In genomic region chr2:237280937-237281336, GRCh38 we compare ENCODE assay signal across 23 cellular contexts.
DNase-seq lines count a peak whose midpoint lies in the region; ATAC-seq and TF ChIP-seq lines count a peak whose summit lies in the region.
"Had no signal": no experiment of that assay in that cellular context is flagged by ENCODE, and none has a peak within 500 bp of the region (broad histone marks: within the 10 kb centered on the region; RNA-seq: fewer than 3 reads in every experiment).

No MANE protein-coding gene starts in this region.

- H3K27ac ChIP-seq in right atrium auricular region (peak overlapping the region; percentile 7 to 56), rectal smooth muscle tissue (ENCODE audit: low read depth, low read length) (peak overlapping the region; percentile 81), vagina (peak overlapping the region; percentile 87)
- H3K27ac ChIP-seq: BLaER1 treated with 17β-estradiol and CSF1 and Interleukin-3, amounts not matched to agents 10 nM and 100 nM; dorsolateral prefrontal cortex had no signal

- H3K4me1 ChIP-seq in right atrium auricular region (peaks cover 0 to 5% of the 10 kb centered on the region in 2 donors), rectal smooth muscle tissue (ENCODE audit: control insufficient read depth, insufficient read depth, low read length) (peaks cover 27% of the 10 kb centered on the region), vagina (peaks cover 32% of the 10 kb centered on the region)

- H3K9ac ChIP-seq in rectal smooth muscle tissue (ENCODE audit: low read length) = no peak overlapping the region
- H3K9ac ChIP-seq: BLaER1 treated with 17β-estradiol and CSF1 and Interleukin-3, amounts not matched to agents 10 nM and 100 nM had no signal

- no peaks in the 10 kb centered on the region for H3K9me3 ChIP-seq in right atrium auricular region
- H3K9me3 ChIP-seq in vagina = no peaks in the 10 kb centered on the region
- H3K9me3 ChIP-seq: adrenal gland had no signal

- no peaks in the 10 kb centered on the region for H3K36me3 ChIP-seq in right atrium auricular region
- no peaks in the 10 kb centered on the region for H3K36me3 ChIP-seq in rectal smooth muscle tissue (ENCODE audit: control insufficient read depth, insufficient read depth, low read length)
- no peaks in the 10 kb centered on the region for H3K36me3 ChIP-seq in vagina
- H3K36me3 ChIP-seq: adrenal gland; BLaER1 treated with 17β-estradiol and CSF1 and Interleukin-3, amounts not matched to agents 10 nM and 100 nM had no signal

- DNase-seq in right atrium auricular region (ENCODE audit: low spot score) (no peak), Right ventricle myocardium inferior (ENCODE audit: missing footprints) (no peak), fibroblast of mammary gland (ENCODE audit: low read depth) (peak; percentile 70), vagina (ENCODE audit: extremely low spot score in 2 of 2) (no peak), KG1 (lab: John Stamatoyannopoulos, UW) (no peak), NCI-H2171 (lab: John Stamatoyannopoulos, UW) (no peak), H4 (ENCODE audit: low spot score) (no peak)
- DNase-seq: activated CD4-positive, alpha-beta T cell treated with anti-CD3 and anti-CD28 coated beads, Interleukin-2, amount 10 ng/mL, durations not matched to agents 24 days and 14 days; activated CD8-positive, alpha-beta memory T cell treated with anti-CD3 and anti-CD28 coated beads, Interleukin-2, amount 50 U/mL, for 4 hours; adrenal gland; caudate nucleus; dorsolateral prefrontal cortex; GDM1; kidney; natural killer cell; NCI-H1417 treated with DMSO at 0.1 percent for 48 hours; NCI-H524; posterior cingulate gyrus; SHP77; stimulated activated CD8-positive, alpha-beta memory T cell treated with anti-CD3 and anti-CD28 coated beads, Interleukin-4, amount 100 ng/mL, for 48 hours; substantia nigra had no signal

- no peaks in the 10 kb centered on the region for H3K27me3 ChIP-seq in right atrium auricular region
- H3K27me3 ChIP-seq in rectal smooth muscle tissue (ENCODE audit: control insufficient read depth, insufficient read depth, low read length) = no peaks in the 10 kb centered on the region
- no peaks in the 10 kb centered on the region for H3K27me3 ChIP-seq in vagina
- H3K27me3 ChIP-seq: adrenal gland; BLaER1 treated with 17β-estradiol and CSF1 and Interleukin-3, amounts not matched to agents 10 nM and 100 nM had no signal

- no peak overlapping the region for H3K4me3 ChIP-seq in right atrium auricular region
- H3K4me3 ChIP-seq in fibroblast of mammary gland (ENCODE audit: control insufficient read depth, low read depth, low read length) = no peak overlapping the region
- H3K4me3 ChIP-seq in rectal smooth muscle tissue (ENCODE audit: low read length) = no peak overlapping the region
- H3K4me3 ChIP-seq in vagina = no peak overlapping the region
- H3K4me3 ChIP-seq: adrenal gland; BLaER1 treated with 17β-estradiol and CSF1 and Interleukin-3, amounts not matched to agents 10 nM and 100 nM; dorsolateral prefrontal cortex had no signal

- no peak for TF ChIP-seq CTCF in right atrium auricular region (IDR thresholded peaks at IDR 0.05)
- no peak for TF ChIP-seq CTCF in fibroblast of mammary gland (conservative IDR thresholded peaks at IDR 0.05; ENCODE audit: control insufficient read depth, insufficient read depth, low read depth, low read length)
- no peak for TF ChIP-seq CTCF in vagina (IDR thresholded peaks at IDR 0.05)

- no peak for TF ChIP-seq POLR2A in vagina (IDR thresholded peaks at IDR 0.05)

- ATAC-seq in Right ventricle myocardium inferior = no peak
- ATAC-seq: natural killer cell had no signal

- intact Hi-C loops in Right ventricle myocardium inferior (cut with DNase I) (no loop called here), vagina (cut with DNase I) (no loop called here)

Comparison
In these comparisons a context has a peak if more than half of its experiments do, and no peak if none do; other contexts are left out.
1. H3K27ac ChIP-seq: peak in every context shown above with its lines; median percentile 87 in vagina; 81 in rectal smooth muscle tissue; 32 in right atrium auricular region.